In genomic region chr6:26199057-26199772, GRCh38 we compare ENCODE assay signal across 1 cellular context.
TF ChIP-seq lines count a peak whose summit lies in the region.

No MANE protein-coding gene starts in this region.

TF ChIP-seq in HepG2, 621 proteins besides CTCF, POLR2A, EP300 and RAD21 (continued from another document and continues in another):
- TF ChIP-seq ZNF704 (CRISPR knock-in tag; IDR thresholded peaks at IDR 0.05; ENCODE audit: borderline replicate concordance) (no peak), ZNF589 (CRISPR knock-in tag; conservative IDR thresholded peaks at IDR 0.05) (peak; percentile 83; the same call in 1 of the 2 replicates), MNT (IDR thresholded peaks at IDR 0.05) (no peak), HMG20A (CRISPR knock-in tag; IDR thresholded peaks at IDR 0.05; ENCODE audit: borderline replicate concordance) (no peak), ZNF570 (CRISPR knock-in tag; IDR thresholded peaks at IDR 0.05; ENCODE audit: borderline replicate concordance) (no peak), DRAP1 (CRISPR knock-in tag; IDR thresholded peaks at IDR 0.05) (peak; percentile 98), TBL1XR1 (IDR thresholded peaks at IDR 0.05; ENCODE audit: borderline replicate concordance, low read length, partially characterized antibody) (no peak), NFE2 (CRISPR knock-in tag; IDR thresholded peaks at IDR 0.05) (no peak; the same call in 1 of the 2 replicates), ZNF34 (CRISPR knock-in tag; IDR thresholded peaks at IDR 0.05; ENCODE audit: borderline replicate concordance) (no peak), ZNF33B (CRISPR knock-in tag; IDR thresholded peaks at IDR 0.05) (no peak; the same call in 1 of the 2 replicates), JUN (CRISPR knock-in tag; IDR thresholded peaks at IDR 0.05) (no peak), MED13 (CRISPR knock-in tag; IDR thresholded peaks at IDR 0.05) (peak; percentile 93), MAF1 (CRISPR knock-in tag; IDR thresholded peaks at IDR 0.05; ENCODE audit: borderline replicate concordance) (0 out of 2 replicates have a peak, but pooled peaks have one; percentile 46), HHEX (CRISPR knock-in tag; IDR thresholded peaks at IDR 0.05) (0 out of 2 replicates have a peak, but pooled peaks have one; percentile 13), IRF9 (CRISPR knock-in tag; IDR thresholded peaks at IDR 0.05; ENCODE audit: borderline replicate concordance) (0 out of 2 replicates have a peak, but pooled peaks have one; percentile 60), ERF (CRISPR knock-in tag; IDR thresholded peaks at IDR 0.05) (peak; percentile 68), ARID2 (CRISPR knock-in tag; IDR thresholded peaks at IDR 0.05; ENCODE audit: borderline replicate concordance) (no peak), ZNF17 (CRISPR knock-in tag; IDR thresholded peaks at IDR 0.05) (no peak), ZFAT (CRISPR knock-in tag; conservative IDR thresholded peaks at IDR 0.05) (no peak), POGK (CRISPR knock-in tag; conservative IDR thresholded peaks at IDR 0.05) (peak; percentile 45), NFKB2 (CRISPR knock-in tag; IDR thresholded peaks at IDR 0.05; ENCODE audit: borderline replicate concordance) (peak; percentile 7; the same call in 1 of the 2 replicates), PHF21A (CRISPR knock-in tag; IDR thresholded peaks at IDR 0.05) (peak; percentile 54; the same call in 1 of the 2 replicates), HMG20B (CRISPR knock-in tag; conservative IDR thresholded peaks at IDR 0.05) (no peak), ZSCAN30 (CRISPR knock-in tag; IDR thresholded peaks at IDR 0.05) (peak; percentile 85), ZSCAN12 (CRISPR knock-in tag; IDR thresholded peaks at IDR 0.05) (no peak), REST (IDR thresholded peaks at IDR 0.05; ENCODE audit: borderline replicate concordance in 1 of 2, low read depth in 1 of 2, low read length in 2 of 2) (no peak; a peak in 1 of 4 replicates), USF2 (IDR thresholded peaks at IDR 0.05; ENCODE audit: low read depth, low read length) (no peak), USF2 (CRISPR knock-in tag; IDR thresholded peaks at IDR 0.05; ENCODE audit: borderline replicate concordance) (no peak), ZNF136 (CRISPR knock-in tag; IDR thresholded peaks at IDR 0.05; ENCODE audit: low read depth) (0 out of 2 replicates have a peak, but pooled peaks have one; percentile 68), ZNF615 (CRISPR knock-in tag; IDR thresholded peaks at IDR 0.05; ENCODE audit: borderline replicate concordance) (no peak), SRSF1 (optimal IDR thresholded peaks at IDR 0.05; ENCODE audit: low read depth, low read length) (peak; percentile 60), ZNF792 (CRISPR knock-in tag; IDR thresholded peaks at IDR 0.05) (no peak; the same call in 1 of the 2 replicates), ZNF740 (CRISPR knock-in tag; IDR thresholded peaks at IDR 0.05) (no peak), ZNF234 (CRISPR knock-in tag; conservative IDR thresholded peaks at IDR 0.05) (no peak), ZNF546 (CRISPR knock-in tag; conservative IDR thresholded peaks at IDR 0.05) (no peak), NR2C2 (CRISPR knock-in tag; IDR thresholded peaks at IDR 0.05; ENCODE audit: borderline replicate concordance) (no peak), ZNF496 (CRISPR knock-in tag; IDR thresholded peaks at IDR 0.05; ENCODE audit: insufficient replicate concordance) (no peak), REXO4 (CRISPR knock-in tag; IDR thresholded peaks at IDR 0.05; ENCODE audit: borderline replicate concordance) (peak; percentile 23; the same call in 1 of the 2 replicates)
- TF ChIP-seq, protein P1, sequence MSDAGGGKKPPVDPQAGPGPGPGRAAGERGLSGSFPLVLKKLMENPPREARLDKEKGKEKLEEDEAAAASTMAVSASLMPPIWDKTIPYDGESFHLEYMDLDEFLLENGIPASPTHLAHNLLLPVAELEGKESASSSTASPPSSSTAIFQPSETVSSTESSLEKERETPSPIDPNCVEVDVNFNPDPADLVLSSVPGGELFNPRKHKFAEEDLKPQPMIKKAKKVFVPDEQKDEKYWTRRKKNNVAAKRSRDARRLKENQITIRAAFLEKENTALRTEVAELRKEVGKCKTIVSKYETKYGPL (CRISPR knock-in tag; IDR thresholded peaks at IDR 0.05) = 0 out of 2 replicates have a peak, but pooled peaks have one; percentile 15
- TF ChIP-seq, protein P2, sequence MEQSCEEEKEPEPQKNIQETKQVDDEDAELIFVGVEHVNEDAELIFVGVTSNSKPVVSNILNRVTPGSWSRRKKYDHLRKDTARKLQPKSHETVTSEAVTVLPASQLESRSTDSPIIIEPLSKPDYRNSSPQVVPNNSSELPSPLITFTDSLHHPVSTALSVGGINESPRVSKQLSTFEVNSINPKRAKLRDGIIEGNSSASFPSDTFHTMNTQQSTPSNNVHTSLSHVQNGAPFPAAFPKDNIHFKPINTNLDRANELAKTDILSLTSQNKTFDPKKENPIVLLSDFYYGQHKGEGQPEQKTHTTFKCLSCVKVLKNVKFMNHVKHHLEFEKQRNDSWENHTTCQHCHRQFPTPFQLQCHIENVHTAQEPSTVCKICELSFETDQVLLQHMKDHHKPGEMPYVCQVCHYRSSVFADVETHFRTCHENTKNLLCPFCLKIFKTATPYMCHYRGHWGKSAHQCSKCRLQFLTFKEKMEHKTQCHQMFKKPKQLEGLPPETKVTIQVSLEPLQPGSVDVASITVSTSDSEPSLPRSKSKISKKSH (CRISPR knock-in tag; IDR thresholded peaks at IDR 0.05; ENCODE audit: borderline replicate concordance) = peak; percentile 71; the same call in 1 of the 2 replicates
- TF ChIP-seq, protein P3, sequence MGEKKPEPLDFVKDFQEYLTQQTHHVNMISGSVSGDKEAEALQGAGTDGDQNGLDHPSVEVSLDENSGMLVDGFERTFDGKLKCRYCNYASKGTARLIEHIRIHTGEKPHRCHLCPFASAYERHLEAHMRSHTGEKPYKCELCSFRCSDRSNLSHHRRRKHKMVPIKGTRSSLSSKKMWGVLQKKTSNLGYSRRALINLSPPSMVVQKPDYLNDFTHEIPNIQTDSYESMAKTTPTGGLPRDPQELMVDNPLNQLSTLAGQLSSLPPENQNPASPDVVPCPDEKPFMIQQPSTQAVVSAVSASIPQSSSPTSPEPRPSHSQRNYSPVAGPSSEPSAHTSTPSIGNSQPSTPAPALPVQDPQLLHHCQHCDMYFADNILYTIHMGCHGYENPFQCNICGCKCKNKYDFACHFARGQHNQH (CRISPR knock-in tag; IDR thresholded peaks at IDR 0.05) = peak; percentile 58
- TF ChIP-seq, protein P4, sequence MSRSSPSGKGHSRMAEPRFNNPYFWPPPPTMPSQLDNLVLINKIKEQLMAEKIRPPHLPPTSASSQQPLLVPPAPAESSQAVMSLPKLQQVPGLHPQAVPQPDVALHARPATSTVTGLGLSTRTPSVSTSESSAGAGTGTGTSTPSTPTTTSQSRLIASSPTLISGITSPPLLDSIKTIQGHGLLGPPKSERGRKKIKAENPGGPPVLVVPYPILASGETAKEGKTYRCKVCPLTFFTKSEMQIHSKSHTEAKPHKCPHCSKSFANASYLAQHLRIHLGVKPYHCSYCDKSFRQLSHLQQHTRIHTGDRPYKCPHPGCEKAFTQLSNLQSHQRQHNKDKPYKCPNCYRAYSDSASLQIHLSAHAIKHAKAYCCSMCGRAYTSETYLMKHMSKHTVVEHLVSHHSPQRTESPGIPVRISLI (CRISPR knock-in tag; IDR thresholded peaks at IDR 0.05; ENCODE audit: borderline replicate concordance) = no peak; the same call in 1 of the 2 replicates
- TF ChIP-seq, protein P5, sequence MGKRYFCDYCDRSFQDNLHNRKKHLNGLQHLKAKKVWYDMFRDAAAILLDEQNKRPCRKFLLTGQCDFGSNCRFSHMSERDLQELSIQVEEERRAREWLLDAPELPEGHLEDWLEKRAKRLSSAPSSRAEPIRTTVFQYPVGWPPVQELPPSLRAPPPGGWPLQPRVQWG (CRISPR knock-in tag; IDR thresholded peaks at IDR 0.05; ENCODE audit: borderline replicate concordance, low read depth) = 0 out of 2 replicates have a peak, but pooled peaks have one; percentile 36
